Comparison of ENCODE assay signal across 8 cellular contexts in genomic region chr9:95508968-95509850, GRCh38. TPM values are rescaled to one million over a fixed set of nuclear protein-coding genes. Genes with fewer than 3 reads are reported as not detected.
DNase-seq lines count a peak whose midpoint lies in the region; ATAC-seq, FAIRE-seq and TF ChIP-seq lines count a peak whose summit lies in the region.

No MANE protein-coding gene starts in this region.

- H3K27me3 Mint-ChIP-seq in natural killer cell treated with Interleukin-12 subunit alpha and Interleukin-12 subunit beta and Interleukin-15 and Interleukin-18, amount 100 ng/mL, for 72 hours: peaks cover 8 to 12% of the 10 kb centered on the region in 2 donors

- H3K9me3 ChIP-seq in Karpas-422 (ENCODE audit: low read length) (no peaks in the 10 kb centered on the region), thyroid gland (no peaks in the 10 kb centered on the region)

- H3K4me1 ChIP-seq in Karpas-422 (ENCODE audit: low read length): peaks cover 57% of the 10 kb centered on the region
- H3K4me1 ChIP-seq in thyroid gland: peaks cover 19 to 20% of the 10 kb centered on the region in 2 donors

- H3K4me3 ChIP-seq in Karpas-422 (ENCODE audit: low read length) (peak overlapping the region; percentile 71), fibroblast of villous mesenchyme (ENCODE audit: low read depth, low read length) (peak overlapping the region; percentile 92), thyroid gland (replicated peaks in 1 of 3) (peak overlapping the region; percentile 28 to 87 (median 80))

- peak; percentile 34 for ATAC-seq in GM21515 (IDR thresholded peaks at IDR 0.05; ENCODE audit: unreplicated experiment)
- ATAC-seq in natural killer cell treated with Interleukin-12 subunit alpha and Interleukin-12 subunit beta and Interleukin-15 and Interleukin-18, amount 100 ng/mL, for 72 hours: peak; percentile 14 to 29

- no peaks in the 10 kb centered on the region for H3K9me2 ChIP-seq in Karpas-422 (replicated peaks; ENCODE audit: insufficient read depth, low read length)

- peak in 1 of 2 donors; percentile 55 for TF ChIP-seq POLR2A in thyroid gland (IDR thresholded peaks at IDR 0.05)

- no peaks in the 10 kb centered on the region for H3K36me3 Mint-ChIP-seq in natural killer cell treated with Interleukin-12 subunit alpha and Interleukin-12 subunit beta and Interleukin-15 and Interleukin-18, amount 100 ng/mL, for 72 hours

- H3K4me2 ChIP-seq in Karpas-422 (ENCODE audit: low read depth, low read length, poor library complexity, severe bottlenecking): peak overlapping the region; percentile 93

- H3K27ac ChIP-seq in Karpas-422 (ENCODE audit: low read length) (peak overlapping the region; percentile 45; the same call in 1 of the 2 replicates), thyroid gland (peak overlapping the region; percentile 72 to 94 (median 89))

- no peaks in the 10 kb centered on the region for H3K9me3 Mint-ChIP-seq in natural killer cell treated with Interleukin-12 subunit alpha and Interleukin-12 subunit beta and Interleukin-15 and Interleukin-18, amount 100 ng/mL, for 72 hours

- peaks cover 46 to 52% of the 10 kb centered on the region in 2 donors for H3K4me1 Mint-ChIP-seq in natural killer cell treated with Interleukin-12 subunit alpha and Interleukin-12 subunit beta and Interleukin-15 and Interleukin-18, amount 100 ng/mL, for 72 hours (ENCODE audit: low read depth in 2 of 2)

- intact Hi-C loops in thyroid gland (cut with DNase I): no loop called here

- peak overlapping the region; percentile 73 to 91 for H3K27ac Mint-ChIP-seq in natural killer cell treated with Interleukin-12 subunit alpha and Interleukin-12 subunit beta and Interleukin-15 and Interleukin-18, amount 100 ng/mL, for 72 hours

- no peaks in the 10 kb centered on the region for H3K79me2 ChIP-seq in Karpas-422 (ENCODE audit: low read length)

- TF ChIP-seq CTCF in fibroblast of villous mesenchyme (IDR thresholded peaks at IDR 0.05; ENCODE audit: insufficient read depth, low read depth, low read length) (no peak), thyroid gland (IDR thresholded peaks at IDR 0.05) (no peak)

- 0 to 1% methylated on average over 39 to 40 of the region's 48 CpGs for WGBS in thyroid gland, 2 donors

- H3K4me3 Mint-ChIP-seq in natural killer cell treated with Interleukin-12 subunit alpha and Interleukin-12 subunit beta and Interleukin-15 and Interleukin-18, amount 100 ng/mL, for 72 hours: peak overlapping the region; percentile 85

- peak; percentile 95 for DNase-seq in COR-L47 (lab: John Stamatoyannopoulos, UW)
- peak; percentile 92 for DNase-seq in Karpas-422
- DNase-seq in RCC 7860 (ENCODE audit: low spot score): peak; percentile 76
- peak; percentile 45 for DNase-seq in activated gamma-delta T cell treated with anti-CD3 and anti-CD28 coated beads, Interleukin-2, amount 50 U/mL, for 16 hours (ENCODE audit: low read depth)
- DNase-seq in fibroblast of villous mesenchyme (ENCODE audit: low read depth): peak; percentile 95
- peak; percentile 67 for DNase-seq in natural killer cell treated with Interleukin-12 subunit alpha and Interleukin-12 subunit beta and Interleukin-15 and Interleukin-18, amount 100 ng/mL, for 72 hours (ENCODE audit: low spot score)
- DNase-seq in thyroid gland: peak; percentile 89 to 90

- no peaks in the 10 kb centered on the region; the same call in 1 of the 2 replicates for H4K20me1 ChIP-seq in Karpas-422 (ENCODE audit: insufficient read depth, low read depth, low read length)

- H3K36me3 ChIP-seq in Karpas-422 (ENCODE audit: insufficient read depth, low read length) (no peaks in the 10 kb centered on the region), thyroid gland (no peaks in the 10 kb centered on the region)

- peak overlapping the region; percentile 74 for H3K9ac ChIP-seq in Karpas-422 (ENCODE audit: low read length)

- H3K27me3 ChIP-seq in Karpas-422 (ENCODE audit: low read length): no peaks in the 10 kb centered on the region
- no peaks in the 10 kb centered on the region for H3K27me3 ChIP-seq in thyroid gland

- peak overlapping the region; percentile 46; the same call in 1 of the 2 replicates for H2AFZ ChIP-seq in Karpas-422 (ENCODE audit: low read length)

- FAIRE-seq in RCC 7860 (lab: Jason Lieb, UNC): no peak

RNA-seq across cellular contexts. Expression of gene PTCH1, which starts 7.6 kb away (rescaled TPM):
- 11.7 and 12.4 TPM in 2 replicates for total RNA-seq in Karpas-422 (2014; rRNA removed; shearing (Covaris generic); ENCODE audit: low replicate concordance)
- total RNA-seq in fibroblast of villous mesenchyme (1.7 and 2.9 TPM in 2 replicates), thyroid gland (100 to 1,000 TPM in 1 of 4 donors, 10 to 100 TPM in 3; 10.7 to 293 (median 16.3) TPM)
- total RNA-seq in natural killer cell treated with Interleukin-12 subunit alpha and Interleukin-12 subunit beta and Interleukin-15 and Interleukin-18, amount 100 ng/mL, for 72 hours: 10 to 100 TPM; 15.2 to 15.9 TPM

Comparison
In these comparisons a context has a peak if more than half of its experiments do, and no peak if none do; other contexts are left out.
1. Peak in every context shown above with its lines: DNase-seq, ATAC-seq, H3K4me3 ChIP-seq and H3K27ac ChIP-seq.
2. DNase-seq: peak in every context shown above with its lines; median percentile 95 in COR-L47; 95 in fibroblast of villous mesenchyme; 92 in Karpas-422; 90 in thyroid gland; 76 in RCC 7860; 67 in natural killer cell treated with Interleukin-12 subunit alpha and Interleukin-12 subunit beta and Interleukin-15 and Interleukin-18, amount 100 ng/mL, for 72 hours; 45 in activated gamma-delta T cell treated with anti-CD3 and anti-CD28 coated beads, Interleukin-2, amount 50 U/mL, for 16 hours.